8 cellular contexts compared by ENCODE assay signal in the genomic region with DNA sequence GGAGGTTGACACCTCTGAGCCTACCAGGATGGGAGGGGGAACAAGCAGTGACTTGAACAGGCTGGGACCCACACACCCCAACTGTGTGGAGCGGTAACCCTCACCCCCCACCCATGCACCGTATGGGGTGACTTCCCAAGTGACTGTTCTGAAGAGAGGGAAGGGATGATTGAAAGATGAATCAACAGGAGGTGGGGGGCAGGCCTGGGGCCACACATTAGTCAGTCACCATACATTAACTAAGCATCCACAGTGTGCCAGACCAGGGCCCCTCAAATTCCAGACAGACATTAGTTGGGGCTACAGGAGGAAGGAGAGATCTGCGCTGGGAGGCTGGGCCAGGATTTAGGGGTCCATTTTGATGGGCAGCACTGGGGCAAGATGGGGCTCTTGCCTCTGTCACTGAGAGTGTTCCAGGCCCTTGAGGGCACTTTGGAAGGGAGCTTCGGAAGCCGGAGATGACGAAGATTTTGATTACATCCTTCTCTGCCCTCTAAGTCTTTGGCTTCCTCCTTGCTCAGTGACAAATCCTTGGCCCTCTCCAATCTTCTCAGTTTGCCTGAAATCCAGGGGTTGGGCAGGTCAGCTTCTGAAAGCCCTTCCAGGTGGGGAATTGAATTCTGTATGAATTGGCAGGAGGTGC. TPM values are rescaled to one million over a fixed set of nuclear protein-coding genes. Genes with fewer than 3 reads are reported as not detected.
DNase-seq lines count a peak whose midpoint lies in the region; ATAC-seq lines count a peak whose summit lies in the region.

No MANE protein-coding gene starts in this region.

- H3K4me1 ChIP-seq in iPS-20b (ENCODE audit: insufficient read depth, low read length): peaks cover 11% of the 10 kb centered on the region
- H3K4me1 ChIP-seq in subcutaneous abdominal adipose tissue (ENCODE audit: control insufficient read depth in 5 of 5, insufficient read depth in 5 of 5, low read length in 5 of 5): peaks cover 17 to 65% (median 60%) of the 10 kb centered on the region in 5 donors

- intact Hi-C loops in sciatic nerve (cut with DNase I): no loop called here

- H3K36me3 ChIP-seq in iPS-20b (ENCODE audit: insufficient read depth, low read depth, low read length) (no peaks in the 10 kb centered on the region), subcutaneous abdominal adipose tissue (ENCODE audit: control insufficient read depth in 5 of 5, insufficient read depth in 5 of 5, low read length in 5 of 5) (peaks cover 0 to 11% (median 6%) of the 10 kb centered on the region in 5 donors)

- no peaks in the 10 kb centered on the region for H3K9me3 Mint-ChIP-seq in activated CD4-positive, alpha-beta T cell treated with anti-CD3 and anti-CD28 coated beads, Interleukin-2, amount 10 ng/mL, durations not matched to agents 7 days and 5 days
- H3K9me3 Mint-ChIP-seq in activated CD4-positive, alpha-beta memory T cell treated with anti-CD3 and anti-CD28 coated beads, Interleukin-2, amount 10 ng/mL, durations not matched to agents 7 days and 5 days: no peaks in the 10 kb centered on the region

- H3K27ac Mint-ChIP-seq in activated CD4-positive, alpha-beta T cell treated with anti-CD3 and anti-CD28 coated beads, Interleukin-2, amount 10 ng/mL, durations not matched to agents 7 days and 5 days: peak overlapping the region; percentile 76
- no peak overlapping the region for H3K27ac Mint-ChIP-seq in activated CD4-positive, alpha-beta memory T cell treated with anti-CD3 and anti-CD28 coated beads, Interleukin-2, amount 10 ng/mL, durations not matched to agents 7 days and 5 days

- ATAC-seq in sciatic nerve: no peak

- H3K27me3 ChIP-seq in iPS-20b (ENCODE audit: insufficient read depth, low read length): peaks cover 12% of the 10 kb centered on the region; the same call in 1 of the 2 replicates
- no peaks in the 10 kb centered on the region for H3K27me3 ChIP-seq in subcutaneous abdominal adipose tissue (ENCODE audit: control insufficient read depth in 5 of 5, insufficient read depth in 4 of 5, low read length in 5 of 5)

- no peaks in the 10 kb centered on the region for H3K27me3 Mint-ChIP-seq in activated CD4-positive, alpha-beta T cell treated with anti-CD3 and anti-CD28 coated beads, Interleukin-2, amount 10 ng/mL, durations not matched to agents 7 days and 5 days
- H3K27me3 Mint-ChIP-seq in activated CD4-positive, alpha-beta memory T cell treated with anti-CD3 and anti-CD28 coated beads, Interleukin-2, amount 10 ng/mL, durations not matched to agents 7 days and 5 days: no peaks in the 10 kb centered on the region

- H3K27ac ChIP-seq in iPS-20b (ENCODE audit: low read length): no peak overlapping the region
- peak overlapping the region; percentile 89 for H3K27ac ChIP-seq in subcutaneous abdominal adipose tissue (ENCODE audit: low read depth, low read length)

- H3K36me3 Mint-ChIP-seq in activated CD4-positive, alpha-beta T cell treated with anti-CD3 and anti-CD28 coated beads, Interleukin-2, amount 10 ng/mL, durations not matched to agents 7 days and 5 days (ENCODE audit: low read depth): no peaks in the 10 kb centered on the region
- no peaks in the 10 kb centered on the region for H3K36me3 Mint-ChIP-seq in activated CD4-positive, alpha-beta memory T cell treated with anti-CD3 and anti-CD28 coated beads, Interleukin-2, amount 10 ng/mL, durations not matched to agents 7 days and 5 days (ENCODE audit: low read depth)

- POLR2A ChIA-PET in activated CD4-positive, alpha-beta T cell treated with anti-CD3 and anti-CD28 coated beads, Interleukin-2, amount 10 ng/mL, durations not matched to agents 7 days and 5 days (lab: Charles Lee): interaction anchor here (0.6 kb wide), 1 partner anchor 201 kb away, joined by 3 read pairs; no protein-coding TSS in a partner anchor
- POLR2A ChIA-PET in activated CD4-positive, alpha-beta memory T cell treated with anti-CD3 and anti-CD28 coated beads, Interleukin-2, amount 10 ng/mL, durations not matched to agents 7 days and 5 days (lab: Charles Lee): interaction anchor here (1.1 to 4.1 kb wide), 5 partner anchors 22 to 340 kb away, joined by 4 to 40 read pairs (median 5); partner anchors contain the start of genes MORC2, SELENOM and TUG1

- CTCF ChIA-PET in activated CD4-positive, alpha-beta T cell treated with anti-CD3 and anti-CD28 coated beads, Interleukin-2, amount 10 ng/mL, durations not matched to agents 7 days and 5 days (lab: Charles Lee): interaction anchor here (1.3 to 1.9 kb wide), 4 partner anchors 12 to 163 kb away, joined by 3 to 6 read pairs (median 4); partner anchors contain the start of genes MORC2, SELENOM and TUG1
- CTCF ChIA-PET in activated CD4-positive, alpha-beta memory T cell treated with anti-CD3 and anti-CD28 coated beads, Interleukin-2, amount 10 ng/mL, durations not matched to agents 7 days and 5 days (lab: Charles Lee): interaction anchor here (0.9 to 4.5 kb wide), 6 partner anchors 18 to 447 kb away, joined by 3 to 42 read pairs (median 3); no protein-coding TSS in a partner anchor

- H3K9me3 ChIP-seq in iPS-20b (ENCODE audit: insufficient read depth, low read depth, low read length) (no peaks in the 10 kb centered on the region), subcutaneous abdominal adipose tissue (ENCODE audit: control insufficient read depth in 5 of 5, low read length in 5 of 5) (no peaks in the 10 kb centered on the region)

- no peak overlapping the region; the same call in 1 of the 2 replicates for H3K9ac ChIP-seq in iPS-20b (ENCODE audit: low read depth, low read length)
- H3K9ac ChIP-seq in subcutaneous abdominal adipose tissue (ENCODE audit: low read length in 5 of 5): peak overlapping the region; percentile 80 to 90 (median 81)

- DNase-seq in activated CD4-positive, alpha-beta T cell treated with anti-CD3 and anti-CD28 coated beads, Interleukin-2, amount 10 ng/mL, durations not matched to agents 7 days and 5 days: no peak
- DNase-seq in activated CD4-positive, alpha-beta T cell treated with anti-CD3 and anti-CD28 coated beads for 4 hours: no peak
- no peak for DNase-seq in activated CD4-positive, alpha-beta memory T cell treated with anti-CD3 and anti-CD28 coated beads, Interleukin-2, amount 10 ng/mL, durations not matched to agents 7 days and 5 days
- no peak for DNase-seq in NCI-H2227 (lab: John Stamatoyannopoulos, UW; ENCODE audit: unreplicated experiment)
- no peak for DNase-seq in sciatic nerve (ENCODE audit: low spot score)
- DNase-seq in DMS79 treated with DMSO at 0.1 percent for 48 hours (lab: John Stamatoyannopoulos, UW): no peak

- H3K4me3 ChIP-seq in iPS-20b (ENCODE audit: low read length): peak overlapping the region; percentile 74
- H3K4me3 ChIP-seq in subcutaneous abdominal adipose tissue (ENCODE audit: low read depth in 1 of 5, low read length in 5 of 5): peak overlapping the region; percentile 77 to 91 (median 80)

- peak overlapping the region; percentile 86 for H3K4me3 Mint-ChIP-seq in activated CD4-positive, alpha-beta T cell treated with anti-CD3 and anti-CD28 coated beads, Interleukin-2, amount 10 ng/mL, durations not matched to agents 7 days and 5 days
- H3K4me3 Mint-ChIP-seq in activated CD4-positive, alpha-beta memory T cell treated with anti-CD3 and anti-CD28 coated beads, Interleukin-2, amount 10 ng/mL, durations not matched to agents 7 days and 5 days: peak overlapping the region; percentile 85

- peaks cover 35% of the 10 kb centered on the region for H3K4me1 Mint-ChIP-seq in activated CD4-positive, alpha-beta T cell treated with anti-CD3 and anti-CD28 coated beads, Interleukin-2, amount 10 ng/mL, durations not matched to agents 7 days and 5 days
- H3K4me1 Mint-ChIP-seq in activated CD4-positive, alpha-beta memory T cell treated with anti-CD3 and anti-CD28 coated beads, Interleukin-2, amount 10 ng/mL, durations not matched to agents 7 days and 5 days: peaks cover 40% of the 10 kb centered on the region

RNA-seq across cellular contexts. Expression of gene SMTN, which starts 1.0 kb away (rescaled TPM):
- total RNA-seq in activated CD4-positive, alpha-beta T cell treated with anti-CD3 and anti-CD28 coated beads, Interleukin-2, amount 10 ng/mL, durations not matched to agents 7 days and 5 days: 10 to 100 TPM; 46.1 to 51.6 TPM
- total RNA-seq in activated CD4-positive, alpha-beta memory T cell treated with anti-CD3 and anti-CD28 coated beads, Interleukin-2, amount 10 ng/mL, durations not matched to agents 7 days and 5 days: 10 to 100 TPM; 36.4 to 41.4 TPM
- 283 TPM for total RNA-seq in sciatic nerve

RNA-seq across cellular contexts. Expression of gene SELENOM, which starts 25.3 kb away (rescaled TPM):
- total RNA-seq in activated CD4-positive, alpha-beta T cell treated with anti-CD3 and anti-CD28 coated beads, Interleukin-2, amount 10 ng/mL, durations not matched to agents 7 days and 5 days: 1 to 10 TPM; 2.1 to 2.2 TPM
- 1 to 10 TPM; 2.3 to 2.4 TPM for total RNA-seq in activated CD4-positive, alpha-beta memory T cell treated with anti-CD3 and anti-CD28 coated beads, Interleukin-2, amount 10 ng/mL, durations not matched to agents 7 days and 5 days
- 159 TPM for total RNA-seq in sciatic nerve

RNA-seq across cellular contexts. Expression of gene INPP5J, which starts 40.7 kb away (rescaled TPM):
- not detected for total RNA-seq in activated CD4-positive, alpha-beta T cell treated with anti-CD3 and anti-CD28 coated beads, Interleukin-2, amount 10 ng/mL, durations not matched to agents 7 days and 5 days
- not detected for total RNA-seq in activated CD4-positive, alpha-beta memory T cell treated with anti-CD3 and anti-CD28 coated beads, Interleukin-2, amount 10 ng/mL, durations not matched to agents 7 days and 5 days
- total RNA-seq in sciatic nerve: 1.9 TPM

RNA-seq across cellular contexts. Expression of gene PLA2G3, which starts 58.2 kb away (rescaled TPM):
- not detected for total RNA-seq in activated CD4-positive, alpha-beta T cell treated with anti-CD3 and anti-CD28 coated beads, Interleukin-2, amount 10 ng/mL, durations not matched to agents 7 days and 5 days
- total RNA-seq in activated CD4-positive, alpha-beta memory T cell treated with anti-CD3 and anti-CD28 coated beads, Interleukin-2, amount 10 ng/mL, durations not matched to agents 7 days and 5 days: not detected
- total RNA-seq in sciatic nerve: not detected

Comparison
In these comparisons a context has a peak if more than half of its experiments do, and no peak if none do; other contexts are left out.
1. RNA of gene SELENOM, which starts 25.3 kb away (total RNA-seq): 159 TPM in sciatic nerve (single experiment); 2.3 to 2.4 TPM in activated CD4-positive, alpha-beta memory T cell treated with anti-CD3 and anti-CD28 coated beads, Interleukin-2, amount 10 ng/mL, durations not matched to agents 7 days and 5 days and 2.1 to 2.2 TPM in activated CD4-positive, alpha-beta T cell treated with anti-CD3 and anti-CD28 coated beads, Interleukin-2, amount 10 ng/mL, durations not matched to agents 7 days and 5 days; every median in the first group is over 10 times any median in the second.